8 cellular contexts compared by ENCODE assay signal in genomic region chr5:180352976-180353225, GRCh38. TPM values are rescaled to one million over a fixed set of nuclear protein-coding genes. Genes with fewer than 3 reads are reported as not detected.
DNase-seq lines count a peak whose midpoint lies in the region; ATAC-seq and TF ChIP-seq lines count a peak whose summit lies in the region.

No MANE protein-coding gene starts in this region.

- peaks cover 40% of the 10 kb centered on the region for H3K27me3 Mint-ChIP-seq in CD8-positive, alpha-beta T cell (ENCODE audit: low read depth)
- H3K27me3 Mint-ChIP-seq in stimulated activated memory B cell treated with anti-CD40 and anti-IgM and Interleukin-4, amounts not matched to agents 10 μg/mL and 1 μg/mL and 100 μg/mL, for 72 hours: peaks cover 70% of the 10 kb centered on the region

- peaks cover 11% of the 10 kb centered on the region for H3K4me1 ChIP-seq in CD8-positive, alpha-beta T cell (ENCODE audit: insufficient read depth, low read length)
- H3K4me1 ChIP-seq in body of pancreas: peaks cover 25% of the 10 kb centered on the region
- H3K4me1 ChIP-seq in muscle layer of duodenum (ENCODE audit: control insufficient read depth in 1 of 2, insufficient read depth in 2 of 2, low read length in 2 of 2): peaks cover 0 to 18% of the 10 kb centered on the region in 2 donors

- CTCF ChIA-PET in CD8-positive, alpha-beta T cell (lab: Charles Lee): no interaction called here

- no peak overlapping the region for H3K4me3 Mint-ChIP-seq in CD8-positive, alpha-beta T cell
- no peak overlapping the region for H3K4me3 Mint-ChIP-seq in stimulated activated memory B cell treated with anti-CD40 and anti-IgM and Interleukin-4, amounts not matched to agents 10 μg/mL and 1 μg/mL and 100 μg/mL, for 72 hours

- H3K36me3 ChIP-seq in CD8-positive, alpha-beta T cell (ENCODE audit: insufficient read depth, low read length): no peaks in the 10 kb centered on the region
- H3K36me3 ChIP-seq in body of pancreas (replicated peaks in 1 of 2; ENCODE audit: insufficient read depth in 1 of 2, low read depth in 2 of 2) (no peaks in the 10 kb centered on the region), muscle layer of duodenum (ENCODE audit: control insufficient read depth in 1 of 2, insufficient read depth in 2 of 2, low read length in 2 of 2) (no peaks in the 10 kb centered on the region)

- intact Hi-C loops in CD8-positive, alpha-beta T cell (cut with DNase I, micrococcal nuclease): loop anchor here (2.0 kb wide), 1 partner anchor 60 kb away; the partner anchor contains the start of gene MAPK9 (in 2 of the 2)
- intact Hi-C loops in body of pancreas (cut with DNase I): no loop called here

- no peak overlapping the region for H3K27ac ChIP-seq in CD8-positive, alpha-beta T cell (ENCODE audit: low read depth, low read length)
- H3K27ac ChIP-seq in body of pancreas: peak overlapping the region in 2 of 4 donors; percentile 20 to 36
- H3K27ac ChIP-seq in muscle layer of duodenum (ENCODE audit: low read length): no peak overlapping the region

- H3K4me3 ChIP-seq in CD8-positive, alpha-beta T cell (ENCODE audit: low read depth, low read length): peak overlapping the region; percentile 76
- H3K4me3 ChIP-seq in body of pancreas: peak overlapping the region; percentile 36 to 43
- H3K4me3 ChIP-seq in muscle layer of duodenum (ENCODE audit: low read depth in 1 of 2, low read length in 2 of 2): peak overlapping the region; percentile 21 to 80

- POLR2A ChIA-PET in CD8-positive, alpha-beta T cell (lab: Charles Lee): no interaction called here

- no peak for TF ChIP-seq CTCF in CD8-positive, alpha-beta T cell (IDR thresholded peaks at IDR 0.05)
- TF ChIP-seq CTCF in body of pancreas (IDR thresholded peaks at IDR 0.05): no peak

- DNase-seq in CD8-positive, alpha-beta T cell: no peak
- DNase-seq in body of pancreas: no peak
- DNase-seq in NCI-H2081 treated with DMSO at 0.1 percent for 48 hours (lab: John Stamatoyannopoulos, UW): no peak
- no peak for DNase-seq in NCI-H524 (lab: John Stamatoyannopoulos, UW)

- no peak for ATAC-seq in CD8-positive, alpha-beta T cell
- ATAC-seq in HG02678 (IDR thresholded peaks at IDR 0.05; ENCODE audit: unreplicated experiment): peak; percentile 25
- ATAC-seq in body of pancreas: peak; percentile 26
- ATAC-seq in GM18861 (IDR thresholded peaks at IDR 0.05; ENCODE audit: unreplicated experiment): no peak
- no peak for ATAC-seq in stimulated activated memory B cell treated with anti-CD40 and anti-IgM and Interleukin-4, amounts not matched to agents 10 μg/mL and 1 μg/mL and 100 μg/mL, for 72 hours

- no peaks in the 10 kb centered on the region for H3K9me3 ChIP-seq in CD8-positive, alpha-beta T cell (ENCODE audit: low read length)
- H3K9me3 ChIP-seq in body of pancreas (no peaks in the 10 kb centered on the region), muscle layer of duodenum (ENCODE audit: control insufficient read depth in 1 of 2, low read length in 2 of 2) (no peaks in the 10 kb centered on the region)

- H3K27ac Mint-ChIP-seq in CD8-positive, alpha-beta T cell: no peak overlapping the region
- no peak overlapping the region for H3K27ac Mint-ChIP-seq in stimulated activated memory B cell treated with anti-CD40 and anti-IgM and Interleukin-4, amounts not matched to agents 10 μg/mL and 1 μg/mL and 100 μg/mL, for 72 hours

- H3K9me3 Mint-ChIP-seq in CD8-positive, alpha-beta T cell: no peaks in the 10 kb centered on the region
- no peaks in the 10 kb centered on the region for H3K9me3 Mint-ChIP-seq in stimulated activated memory B cell treated with anti-CD40 and anti-IgM and Interleukin-4, amounts not matched to agents 10 μg/mL and 1 μg/mL and 100 μg/mL, for 72 hours

- no peaks in the 10 kb centered on the region for H3K36me3 Mint-ChIP-seq in CD8-positive, alpha-beta T cell
- no peaks in the 10 kb centered on the region for H3K36me3 Mint-ChIP-seq in stimulated activated memory B cell treated with anti-CD40 and anti-IgM and Interleukin-4, amounts not matched to agents 10 μg/mL and 1 μg/mL and 100 μg/mL, for 72 hours

- 1% methylated on average over 21 of the region's 33 CpGs; no CpG with 5 or more reads in 1 of the 2 donors for WGBS in body of pancreas, 2 donors

- H3K4me1 Mint-ChIP-seq in CD8-positive, alpha-beta T cell (ENCODE audit: low read depth): peaks cover 6% of the 10 kb centered on the region
- H3K4me1 Mint-ChIP-seq in stimulated activated memory B cell treated with anti-CD40 and anti-IgM and Interleukin-4, amounts not matched to agents 10 μg/mL and 1 μg/mL and 100 μg/mL, for 72 hours: peaks cover 9% of the 10 kb centered on the region

- H3K27me3 ChIP-seq in CD8-positive, alpha-beta T cell (ENCODE audit: insufficient read depth, low read length): peaks cover 19% of the 10 kb centered on the region
- no peaks in the 10 kb centered on the region for H3K27me3 ChIP-seq in body of pancreas
- peaks cover 24% of the 10 kb centered on the region for H3K27me3 ChIP-seq in muscle layer of duodenum (ENCODE audit: low read depth, low read length)

- TF ChIP-seq POLR2A in body of pancreas (IDR thresholded peaks at IDR 0.05): peak in 1 of 3 donors; percentile 33

RNA-seq across cellular contexts. Expression of gene GFPT2, which starts 0.2 kb away (rescaled TPM):
- 1 to 10 TPM; 7.9 to 9.9 TPM for total RNA-seq in CD8-positive, alpha-beta T cell
- 10 to 100 TPM in 1 of 2 donors, 1 to 10 TPM in 1; 3.9 to 17.5 TPM for total RNA-seq in body of pancreas

Comparison
In these comparisons a context has a peak if more than half of its experiments do, and no peak if none do; other contexts are left out.
1. ATAC-seq: peak in HG02678 (single experiment) and body of pancreas (single experiment); none in CD8-positive, alpha-beta T cell (single experiment), GM18861 (single experiment) and stimulated activated memory B cell treated with anti-CD40 and anti-IgM and Interleukin-4, amounts not matched to agents 10 μg/mL and 1 μg/mL and 100 μg/mL, for 72 hours (single experiment).
2. Peak in every context shown above with its lines, with median percentiles within 50 percentile points of each other: H3K4me3 ChIP-seq.